ENCODE assay signal across 11 cellular contexts in the genomic region with DNA sequence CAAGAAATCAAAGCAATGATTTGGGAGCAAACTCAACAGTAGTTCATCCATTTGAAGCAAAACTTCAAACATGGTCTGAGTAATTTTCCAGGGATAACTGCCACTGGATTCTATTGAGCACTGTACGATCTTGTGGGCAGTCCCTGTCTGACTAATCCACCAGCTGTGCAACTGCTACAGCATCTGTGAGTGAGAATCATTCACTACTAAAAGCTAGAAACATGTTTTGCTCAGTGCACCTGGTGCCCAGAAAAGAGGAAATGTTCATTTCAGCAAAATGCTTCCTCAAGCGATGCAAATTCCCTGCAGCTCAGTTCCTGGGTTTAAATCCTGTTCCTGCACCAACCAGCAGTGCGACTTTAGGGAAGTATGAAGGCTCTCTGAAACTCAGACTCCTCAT.
DNase-seq lines count a peak whose midpoint lies in the region; ATAC-seq, FAIRE-seq and TF ChIP-seq lines count a peak whose summit lies in the region.
"Had no signal": no experiment of that assay in that cellular context is flagged by ENCODE, and none has a peak within 500 bp of the region (broad histone marks: within the 10 kb centered on the region; RNA-seq: fewer than 3 reads in every experiment).

No MANE protein-coding gene starts in this region.

- TF ChIP-seq CTCF in GM12878 (IDR thresholded peaks at IDR 0.05 in 2 of 3, conservative IDR thresholded peaks at IDR 0.05 in 1 of 3; ENCODE audit: control insufficient read depth in 2 of 3, extremely low read depth in 1 of 3, insufficient read depth in 1 of 3, low read depth in 3 of 3, low read length in 3 of 3), result no peak
- no peak for TF ChIP-seq CTCF in thyroid gland (IDR thresholded peaks at IDR 0.05)

- POLR2A ChIA-PET in GM12878 (lab: Charles Lee), result no interaction called here

- in situ Hi-C loops in GM12878 (cut with MboI), result no loop called here

- no peak for FAIRE-seq in GM12878 (lab: Jason Lieb, UNC)

- H3K27ac ChIP-seq in GM12878 (ENCODE audit: control insufficient read depth, insufficient read depth), result no peak overlapping the region
- H3K27ac ChIP-seq in thyroid gland, result no peak overlapping the region

- H3K27me3 ChIP-seq in GM12878 (replicated peaks in 1 of 2; ENCODE audit: control insufficient read depth in 2 of 2, insufficient read depth in 2 of 2, low read length in 1 of 2), result no peaks in the 10 kb centered on the region
- H3K27me3 ChIP-seq in MG63, result no peaks in the 10 kb centered on the region
- H3K27me3 ChIP-seq in thyroid gland, result no peaks in the 10 kb centered on the region

- RAD21 ChIA-PET in GM12878 (lab: Charles Lee; ENCODE audit: unreplicated experiment), result no interaction called here

- H3K79me2 ChIP-seq in GM12878 (ENCODE audit: control insufficient read depth, insufficient read depth, low read length), result no peaks in the 10 kb centered on the region

- peak; percentile 96 for ATAC-seq in GM18499 (IDR thresholded peaks at IDR 0.05; ENCODE audit: insufficient read depth, unreplicated experiment)
- peak; percentile 99 for ATAC-seq in GM21526 (IDR thresholded peaks at IDR 0.05; ENCODE audit: low FRiP score, unreplicated experiment)
- peak; percentile 95 for ATAC-seq in HG03139 (IDR thresholded peaks at IDR 0.05; ENCODE audit: unreplicated experiment)
- no peak; the same call in 2 of the 3 replicates for ATAC-seq in GM12878

- no peak overlapping the region for H3K9ac ChIP-seq in GM12878 (ENCODE audit: control insufficient read depth, insufficient read depth, low read length)

- H3K9me3 ChIP-seq in GM12878 (replicated peaks; ENCODE audit: control insufficient read depth, insufficient read depth, low read length) (no peaks in the 10 kb centered on the region), MG63 (no peaks in the 10 kb centered on the region), thyroid gland (no peaks in the 10 kb centered on the region)
- H3K9me3 ChIP-seq: Caco-2 had no signal

- TF ChIP-seq EP300 in GM12878 (IDR thresholded peaks at IDR 0.05; ENCODE audit: borderline replicate concordance in 1 of 2, control insufficient read depth in 1 of 2, low read depth in 2 of 2, low read length in 2 of 2), result no peak

- WGBS in GM12878 (ENCODE audit: insufficient coverage, insufficient replicate concordance, low lambda C conversion rate, missing lambda C conversion rate), result 4% methylated on average over 3 of the region's 3 CpGs
- 72 to 79% methylated on average over 3 of the region's 3 CpGs for WGBS in thyroid gland, 2 donors

- H3K4me3 ChIP-seq in GM12878 (no peak overlapping the region), MG63 (no peak overlapping the region), thyroid gland (replicated peaks in 1 of 3) (no peak overlapping the region)

- H4K20me1 ChIP-seq in GM12878 (ENCODE audit: control insufficient read depth, insufficient read depth), result no peaks in the 10 kb centered on the region

- no peak overlapping the region; the same call in 1 of the 2 replicates for H3K4me2 ChIP-seq in GM12878 (ENCODE audit: control insufficient read depth, insufficient read depth)

- no peak for TF ChIP-seq POLR2A in GM12878 (IDR thresholded peaks at IDR 0.05; ENCODE audit: low read depth, low read length)
- TF ChIP-seq POLR2A in thyroid gland (IDR thresholded peaks at IDR 0.05), result no peak

- BruUV-seq in GM12878 (replicated peaks; lab: Mats Ljungman, UMichigan), result no TSS peak

- SMC1A ChIA-PET in GM12878 (lab: Charles Lee; ENCODE audit: uncharacterized antibody, unreplicated experiment), result interaction anchor here (0.6 to 2.4 kb wide), 2 partner anchors 17 to 38 kb away, joined by 3 to 5 read pairs; no protein-coding TSS in a partner anchor

- TF ChIP-seq RAD21 in GM12878 (IDR thresholded peaks at IDR 0.05; ENCODE audit: insufficient read depth, low read depth, low read length), result no peak

- DNase-seq in GM12878 (ENCODE audit: low read depth, low spot score), result no peak
- DNase-seq in MG63, result no peak
- no peak for DNase-seq in thyroid gland
- DNase-seq in central memory CD4-positive, alpha-beta T cell, result no peak
- DNase-seq in NCI-H2227 treated with DMSO at 0.1 percent for 48 hours (lab: John Stamatoyannopoulos, UW), result no peak
- DNase-seq: Caco-2, H7, NCI-H1694 had no signal

- CTCF ChIA-PET in GM12878 (lab: Yijun Ruan, JAX), result interaction anchor here (0.8 to 3.3 kb wide), 3 partner anchors 10 to 24 kb away, joined by 3 to 13 read pairs (median 7); no protein-coding TSS in a partner anchor

- H2AFZ ChIP-seq in GM12878 (ENCODE audit: control insufficient read depth, low read depth, low read length), result no peak overlapping the region

- H3K36me3 ChIP-seq in GM12878 (ENCODE audit: control insufficient read depth in 2 of 2, insufficient read depth in 2 of 2, low read length in 1 of 2) (no peaks in the 10 kb centered on the region), MG63 (no peaks in the 10 kb centered on the region), thyroid gland (no peaks in the 10 kb centered on the region)

- H3K4me1 ChIP-seq in GM12878 (ENCODE audit: control insufficient read depth, insufficient read depth, low read length) (no peaks in the 10 kb centered on the region), thyroid gland (no peaks in the 10 kb centered on the region)

- intact Hi-C loops in GM12878 (cut with micrococcal nuclease; ENCODE audit: unreplicated experiment), result no loop called here
- intact Hi-C loops in thyroid gland (cut with DNase I), result no loop called here

TF ChIP-seq in GM12878, 131 proteins besides CTCF, POLR2A, EP300 and RAD21:
- TF ChIP-seq SPI1 (IDR thresholded peaks at IDR 0.05; ENCODE audit: borderline replicate concordance, insufficient read depth, low read depth, low read length), result peak; percentile 62; the same call in 1 of the 2 replicates
- TF ChIP-seq POLR2AphosphoS5 (IDR thresholded peaks at IDR 0.05; ENCODE audit: low read length), result no peak
- peak; percentile 69; the same call in 1 of the 2 replicates for TF ChIP-seq TCF3 (IDR thresholded peaks at IDR 0.05; ENCODE audit: borderline replicate concordance, insufficient read depth, low read depth, low read length)
- no peak for TF ChIP-seq SMAD5 (IDR thresholded peaks at IDR 0.05; ENCODE audit: low read depth)
- TF ChIP-seq TCF12 (IDR thresholded peaks at IDR 0.05; ENCODE audit: low read depth, low read length), result peak; percentile 52; the same call in 1 of the 2 replicates
- TF ChIP-seq, protein P1, sequence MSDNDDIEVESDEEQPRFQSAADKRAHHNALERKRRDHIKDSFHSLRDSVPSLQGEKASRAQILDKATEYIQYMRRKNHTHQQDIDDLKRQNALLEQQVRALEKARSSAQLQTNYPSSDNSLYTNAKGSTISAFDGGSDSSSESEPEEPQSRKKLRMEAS (IDR thresholded peaks at IDR 0.05; ENCODE audit: low read depth, low read length), result no peak
- no peak for TF ChIP-seq HCFC1 (IDR thresholded peaks at IDR 0.05; ENCODE audit: low read length)
- TF ChIP-seq, protein P2, sequence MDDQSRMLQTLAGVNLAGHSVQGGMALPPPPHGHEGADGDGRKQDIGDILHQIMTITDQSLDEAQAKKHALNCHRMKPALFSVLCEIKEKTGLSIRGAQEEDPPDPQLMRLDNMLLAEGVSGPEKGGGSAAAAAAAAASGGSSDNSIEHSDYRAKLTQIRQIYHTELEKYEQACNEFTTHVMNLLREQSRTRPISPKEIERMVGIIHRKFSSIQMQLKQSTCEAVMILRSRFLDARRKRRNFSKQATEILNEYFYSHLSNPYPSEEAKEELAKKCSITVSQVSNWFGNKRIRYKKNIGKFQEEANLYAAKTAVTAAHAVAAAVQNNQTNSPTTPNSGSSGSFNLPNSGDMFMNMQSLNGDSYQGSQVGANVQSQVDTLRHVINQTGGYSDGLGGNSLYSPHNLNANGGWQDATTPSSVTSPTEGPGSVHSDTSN (IDR thresholded peaks at IDR 0.05; ENCODE audit: insufficient replicate concordance, low read depth, low read length), result no peak
- no peak for TF ChIP-seq ASH2L (IDR thresholded peaks at IDR 0.05; ENCODE audit: borderline replicate concordance, low read depth)
- no peak for TF ChIP-seq POU2F2 (IDR thresholded peaks at IDR 0.05; ENCODE audit: borderline replicate concordance, low read depth, low read length)
- TF ChIP-seq YBX1 (IDR thresholded peaks at IDR 0.05), result no peak
- no peak for TF ChIP-seq IRF4 (IDR thresholded peaks at IDR 0.05; ENCODE audit: low read depth, low read length)
- no peak for TF ChIP-seq RBBP5 (conservative IDR thresholded peaks at IDR 0.05)
- TF ChIP-seq, protein P3, sequence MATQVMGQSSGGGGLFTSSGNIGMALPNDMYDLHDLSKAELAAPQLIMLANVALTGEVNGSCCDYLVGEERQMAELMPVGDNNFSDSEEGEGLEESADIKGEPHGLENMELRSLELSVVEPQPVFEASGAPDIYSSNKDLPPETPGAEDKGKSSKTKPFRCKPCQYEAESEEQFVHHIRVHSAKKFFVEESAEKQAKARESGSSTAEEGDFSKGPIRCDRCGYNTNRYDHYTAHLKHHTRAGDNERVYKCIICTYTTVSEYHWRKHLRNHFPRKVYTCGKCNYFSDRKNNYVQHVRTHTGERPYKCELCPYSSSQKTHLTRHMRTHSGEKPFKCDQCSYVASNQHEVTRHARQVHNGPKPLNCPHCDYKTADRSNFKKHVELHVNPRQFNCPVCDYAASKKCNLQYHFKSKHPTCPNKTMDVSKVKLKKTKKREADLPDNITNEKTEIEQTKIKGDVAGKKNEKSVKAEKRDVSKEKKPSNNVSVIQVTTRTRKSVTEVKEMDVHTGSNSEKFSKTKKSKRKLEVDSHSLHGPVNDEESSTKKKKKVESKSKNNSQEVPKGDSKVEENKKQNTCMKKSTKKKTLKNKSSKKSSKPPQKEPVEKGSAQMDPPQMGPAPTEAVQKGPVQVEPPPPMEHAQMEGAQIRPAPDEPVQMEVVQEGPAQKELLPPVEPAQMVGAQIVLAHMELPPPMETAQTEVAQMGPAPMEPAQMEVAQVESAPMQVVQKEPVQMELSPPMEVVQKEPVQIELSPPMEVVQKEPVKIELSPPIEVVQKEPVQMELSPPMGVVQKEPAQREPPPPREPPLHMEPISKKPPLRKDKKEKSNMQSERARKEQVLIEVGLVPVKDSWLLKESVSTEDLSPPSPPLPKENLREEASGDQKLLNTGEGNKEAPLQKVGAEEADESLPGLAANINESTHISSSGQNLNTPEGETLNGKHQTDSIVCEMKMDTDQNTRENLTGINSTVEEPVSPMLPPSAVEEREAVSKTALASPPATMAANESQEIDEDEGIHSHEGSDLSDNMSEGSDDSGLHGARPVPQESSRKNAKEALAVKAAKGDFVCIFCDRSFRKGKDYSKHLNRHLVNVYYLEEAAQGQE (IDR thresholded peaks at IDR 0.05; ENCODE audit: low read depth, low read length), result no peak
